Comparison of ENCODE assay signal across 17 cellular contexts in genomic region chr11:78429667-78430066, GRCh38. TPM values are rescaled to one million over a fixed set of nuclear protein-coding genes. Genes with fewer than 3 reads are reported as not detected.
A peak's percentile ranks its signal among the peaks of the same experiment; 100 is the strongest.
DNase-seq lines count a peak whose midpoint lies in the region; ATAC-seq, FAIRE-seq and TF ChIP-seq lines count a peak whose summit lies in the region.
"Had no signal": no experiment of that assay in that cellular context is flagged by ENCODE, and none has a peak within 500 bp of the region (broad histone marks: within the 10 kb centered on the region; RNA-seq: fewer than 3 reads in every experiment).

No MANE protein-coding gene starts in this region.

- H3K9me3 Mint-ChIP-seq in activated CD8-positive, alpha-beta T cell treated with anti-CD3 and anti-CD28 coated beads for 36 hours: no peaks in the 10 kb centered on the region
- H3K9me3 Mint-ChIP-seq in progenitor cell of endocrine pancreas (ENCODE audit: low read depth): no peaks in the 10 kb centered on the region
- H3K9me3 Mint-ChIP-seq: CD4-positive, alpha-beta T cell had no signal

- no peaks in the 10 kb centered on the region for H3K9me3 ChIP-seq in stomach
- H3K9me3 ChIP-seq: SK-N-SH had no signal

- H3K36me3 Mint-ChIP-seq in activated CD8-positive, alpha-beta T cell treated with anti-CD3 and anti-CD28 coated beads for 36 hours (ENCODE audit: low read depth): peaks cover 6% of the 10 kb centered on the region
- H3K36me3 Mint-ChIP-seq in progenitor cell of endocrine pancreas (ENCODE audit: insufficient read depth): peaks cover 2% of the 10 kb centered on the region

- no peak overlapping the region for H3K4me3 Mint-ChIP-seq in activated CD8-positive, alpha-beta T cell treated with anti-CD3 and anti-CD28 coated beads for 36 hours
- no peak overlapping the region for H3K4me3 Mint-ChIP-seq in progenitor cell of endocrine pancreas (ENCODE audit: low read depth)
- H3K4me3 Mint-ChIP-seq: CD4-positive, alpha-beta T cell had no signal

- no peaks in the 10 kb centered on the region for H3K36me3 ChIP-seq in stomach

- peaks cover 18% of the 10 kb centered on the region for H3K4me1 Mint-ChIP-seq in activated CD8-positive, alpha-beta T cell treated with anti-CD3 and anti-CD28 coated beads for 36 hours (ENCODE audit: low read depth)
- peaks cover 28% of the 10 kb centered on the region for H3K4me1 Mint-ChIP-seq in progenitor cell of endocrine pancreas (ENCODE audit: low read depth)

- peak; percentile 86 for FAIRE-seq in GM12891 (lab: Jason Lieb, UNC)
- FAIRE-seq: islet of Langerhans had no signal

- CTCF ChIA-PET in activated CD8-positive, alpha-beta T cell treated with anti-CD3 and anti-CD28 coated beads for 36 hours (lab: Charles Lee): interaction anchor here (1.9 to 6.0 kb wide), 3 partner anchors 10 to 135 kb away, joined by 8 to 69 read pairs (median 22); partner anchors contain the start of gene GAB2

- DNase-seq in GM12891 (ENCODE audit: insufficient read length, low spot score) (no peak), progenitor cell of endocrine pancreas (ENCODE audit: low spot score, unreplicated experiment) (no peak), stomach (no peak), Kasumi-1 (lab: John Stamatoyannopoulos, UW) (no peak)
- DNase-seq in activated CD8-positive, alpha-beta T cell treated with anti-CD3 and anti-CD28 coated beads for 36 hours: no peak
- DNase-seq: activated CD4-positive, CD25-positive, alpha-beta regulatory T cell; CD4-positive, alpha-beta T cell; cortex of kidney; NCI-H1694 treated with DMSO at 0.1 percent for 48 hours; NCI-H526; occipital lobe; PC-3; SK-N-SH; stimulated activated naive CD4-positive, alpha-beta T cell treated with Interleukin-2 at 50 U/mL for 16 hours had no signal

- no peak overlapping the region for H3K27ac ChIP-seq in stomach

- H3K27me3 ChIP-seq in stomach: no peaks in the 10 kb centered on the region

- WGBS in stomach, 5 donors: 46 to 62% (median 51%) methylated on average over 4 of the region's 4 CpGs

- no peak for TF ChIP-seq CTCF in activated CD8-positive, alpha-beta T cell treated with anti-CD3 and anti-CD28 coated beads for 36 hours (IDR thresholded peaks at IDR 0.05)
- TF ChIP-seq CTCF in progenitor cell of endocrine pancreas (IDR thresholded peaks at IDR 0.05; ENCODE audit: unreplicated experiment): no peak
- TF ChIP-seq CTCF in stomach (IDR thresholded peaks at IDR 0.05): no peak

- POLR2A ChIA-PET in activated CD8-positive, alpha-beta T cell treated with anti-CD3 and anti-CD28 coated beads for 36 hours (lab: Charles Lee): no interaction called here

- no peak overlapping the region for H3K4me3 ChIP-seq in stomach

- H3K27me3 Mint-ChIP-seq in activated CD8-positive, alpha-beta T cell treated with anti-CD3 and anti-CD28 coated beads for 36 hours: no peaks in the 10 kb centered on the region
- no peaks in the 10 kb centered on the region for H3K27me3 Mint-ChIP-seq in progenitor cell of endocrine pancreas
- H3K27me3 Mint-ChIP-seq: CD4-positive, alpha-beta T cell had no signal

- peak; percentile 32 for ATAC-seq in GM21619 (IDR thresholded peaks at IDR 0.05; ENCODE audit: unreplicated experiment)
- ATAC-seq in activated CD8-positive, alpha-beta T cell treated with anti-CD3 and anti-CD28 coated beads for 36 hours: peak; percentile 37
- no peak for ATAC-seq in HG03097 (IDR thresholded peaks at IDR 0.05; ENCODE audit: low FRiP score, unreplicated experiment)
- ATAC-seq: PC-3 had no signal

- TF ChIP-seq POLR2A in GM12891 (IDR thresholded peaks at IDR 0.05; ENCODE audit: low read depth, low read length) (no peak), stomach (IDR thresholded peaks at IDR 0.05) (no peak)

- H3K4me1 ChIP-seq in stomach: peaks cover 0 to 13% (median 0%) of the 10 kb centered on the region in 4 donors

- intact Hi-C loops in activated CD8-positive, alpha-beta T cell treated with anti-CD3 and anti-CD28 coated beads for 36 hours (cut with micrococcal nuclease): no loop called here
- intact Hi-C loops in stomach (cut with DNase I; ENCODE audit: low total_unique reads): loop anchor here (10.0 kb wide), 1 partner anchor 145 kb away; the partner anchor contains the start of gene NARS2

- no peak for TF ChIP-seq EP300 in stomach (IDR thresholded peaks at IDR 0.05)

- no peak overlapping the region for H3K27ac Mint-ChIP-seq in activated CD8-positive, alpha-beta T cell treated with anti-CD3 and anti-CD28 coated beads for 36 hours
- H3K27ac Mint-ChIP-seq in progenitor cell of endocrine pancreas: peak overlapping the region; percentile 5
- H3K27ac Mint-ChIP-seq: CD4-positive, alpha-beta T cell had no signal

TF ChIP-seq in GM12891, 5 proteins besides CTCF, POLR2A, EP300 and RAD21:
- TF ChIP-seq POU2F2 (IDR thresholded peaks at IDR 0.05; ENCODE audit: low read depth, low read length): no peak
- no peak for TF ChIP-seq SPI1 (IDR thresholded peaks at IDR 0.05; ENCODE audit: low read depth, low read length)
- no peak for TF ChIP-seq POLR2AphosphoS5 (IDR thresholded peaks at IDR 0.05; ENCODE audit: low read depth, low read length)
- no peak for TF ChIP-seq PAX5 (IDR thresholded peaks at IDR 0.05; ENCODE audit: insufficient read depth, low read length, severe bottlenecking)
- no peak for TF ChIP-seq TAF1 (IDR thresholded peaks at IDR 0.05; ENCODE audit: low read depth, low read length)

RNA-seq across cellular contexts. Expression of gene GAB2, which starts 12.0 kb away (rescaled TPM):
- polyA plus RNA-seq in GM12891 (2012; ENCODE audit: low read depth, missing spikeins): 3.8 TPM
- 1 to 10 TPM; 1.4 to 1.8 TPM for total RNA-seq in activated CD8-positive, alpha-beta T cell treated with anti-CD3 and anti-CD28 coated beads for 36 hours
- total RNA-seq in progenitor cell of endocrine pancreas: 33.6 and 37.6 TPM in 2 replicates
- total RNA-seq in stomach: 10 to 100 TPM in 2 of 5 donors, 1 to 10 TPM in 3; 2.2 to 19.3 (median 7.6) TPM
- polyA plus RNA-seq in stomach: 10 to 100 TPM in 1 of 3 donors, 1 to 10 TPM in 2; 3.0 to 13.1 (median 9.6) TPM
